11 cellular contexts compared by ENCODE assay signal in the genomic region with DNA sequence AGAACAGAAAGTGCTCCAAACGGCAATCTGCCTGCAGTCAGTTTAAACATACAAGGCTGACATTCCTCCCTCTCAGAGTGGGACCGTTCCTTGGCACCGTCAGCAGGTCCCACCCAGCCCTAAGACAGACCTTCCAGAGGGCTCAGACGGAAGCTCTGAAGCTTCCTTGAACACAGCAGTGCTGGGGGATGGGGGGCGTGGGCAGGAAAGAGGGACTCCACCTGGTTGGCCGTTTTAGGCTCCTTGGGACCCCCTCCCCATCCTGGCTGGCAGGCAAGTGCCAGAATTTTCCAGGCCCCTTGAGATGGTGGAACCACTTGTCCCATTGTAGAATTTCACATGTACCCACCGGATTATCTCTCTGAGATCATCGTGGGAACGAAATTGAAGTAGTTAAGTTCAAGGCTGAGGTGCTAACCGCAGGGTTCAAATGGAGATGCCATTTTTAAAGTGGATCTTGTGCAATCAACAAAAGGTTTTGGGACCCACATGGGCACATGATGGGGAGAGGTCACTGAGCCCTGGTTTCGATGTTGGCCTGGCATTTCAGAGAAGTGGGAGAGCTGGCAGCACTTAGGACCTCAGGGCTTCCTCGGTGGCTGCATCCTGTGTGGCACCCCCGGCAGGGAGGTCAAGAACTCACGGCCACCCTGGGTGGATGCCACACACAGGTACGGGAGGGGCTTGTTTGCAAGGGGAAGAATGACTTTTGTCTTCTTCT. TPM values are rescaled to one million over a fixed set of nuclear protein-coding genes. Genes with fewer than 3 reads are reported as not detected.
DNase-seq lines count a peak whose midpoint lies in the region; ATAC-seq and TF ChIP-seq lines count a peak whose summit lies in the region.
"Had no signal": no experiment of that assay in that cellular context is flagged by ENCODE, and none has a peak within 500 bp of the region (broad histone marks: within the 10 kb centered on the region; RNA-seq: fewer than 3 reads in every experiment).

No MANE protein-coding gene starts in this region.

- H3K9me3 ChIP-seq in CD8-positive, alpha-beta memory T cell (ENCODE audit: low read length): no peaks in the 10 kb centered on the region
- no peaks in the 10 kb centered on the region for H3K9me3 ChIP-seq in HAP-1

- peak overlapping the region; percentile 40 for H3K4me3 ChIP-seq in CD8-positive, alpha-beta memory T cell (ENCODE audit: low read length)
- no peak overlapping the region for H3K4me3 ChIP-seq in HAP-1

- H3K4me1 Mint-ChIP-seq in CD8-positive, alpha-beta memory T cell: peaks cover 0 to 44% (median 26%) of the 10 kb centered on the region in 3 donors
- H3K4me1 Mint-ChIP-seq in activated T-helper 2 cell treated with anti-CD3 and anti-CD28 coated beads, Interferon-gamma antibody, Interleukin-2, Interleukin-4, amounts not matched to agents 10 μg/mL and 5 μg/mL and 100 μg/mL, durations not matched to agents 14 hours and 24 hours and 36 hours (ENCODE audit: low read depth): peaks cover 39% of the 10 kb centered on the region
- peaks cover 29% of the 10 kb centered on the region for H3K4me1 Mint-ChIP-seq in nephron progenitor cell

- in situ Hi-C loops in HAP-1 (cut with MboI; ENCODE audit: low sequenced_read_pairs): no loop called here

- TF ChIP-seq CTCF in nephron progenitor cell (IDR thresholded peaks at IDR 0.05): no peak

- H3K9me3 Mint-ChIP-seq in CD8-positive, alpha-beta memory T cell: peaks cover 0 to 1% (median 0%) of the 10 kb centered on the region in 5 donors
- H3K9me3 Mint-ChIP-seq in activated T-helper 2 cell treated with anti-CD3 and anti-CD28 coated beads, Interferon-gamma antibody, Interleukin-2, Interleukin-4, amounts not matched to agents 10 μg/mL and 5 μg/mL and 100 μg/mL, durations not matched to agents 14 hours and 24 hours and 36 hours: no peaks in the 10 kb centered on the region
- H3K9me3 Mint-ChIP-seq in nephron progenitor cell: no peaks in the 10 kb centered on the region

- intact Hi-C loops in activated T-helper 2 cell treated with anti-CD3 and anti-CD28 coated beads, Interferon-gamma antibody, Interleukin-2, Interleukin-4, amounts not matched to agents 10 μg/mL and 5 μg/mL and 100 μg/mL, durations not matched to agents 14 hours and 24 hours and 36 hours (cut with micrococcal nuclease): loop anchor here (1.0 to 5.0 kb wide), 3 partner anchors 41 to 104 kb away; no protein-coding TSS in a partner anchor

- peak in 3 of 5 donors; percentile 30 to 56 (median 43) for DNase-seq in CD8-positive, alpha-beta memory T cell
- DNase-seq in activated T-helper 2 cell treated with anti-CD3 and anti-CD28 coated beads, Interferon-gamma antibody, Interleukin-2, Interleukin-4, amounts not matched to agents 10 μg/mL and 5 μg/mL and 100 μg/mL, durations not matched to agents 14 hours and 24 hours and 36 hours (ENCODE audit: low spot score): no peak
- DNase-seq in nephron progenitor cell: no peak
- no peak for DNase-seq in HAP-1 (ENCODE audit: low spot score in 2 of 2)
- no peak for DNase-seq in DMS79 (lab: John Stamatoyannopoulos, UW)
- DNase-seq: midbrain, NCI-H69 had no signal

- peaks cover 5% of the 10 kb centered on the region for H3K36me3 ChIP-seq in CD8-positive, alpha-beta memory T cell (ENCODE audit: insufficient read depth, low read length)
- peaks cover 22% of the 10 kb centered on the region for H3K36me3 ChIP-seq in HAP-1 (replicated peaks)

- peaks cover 96% of the 10 kb centered on the region for H3K4me1 ChIP-seq in CD8-positive, alpha-beta memory T cell (ENCODE audit: insufficient read depth, low read length)
- no peaks in the 10 kb centered on the region for H3K4me1 ChIP-seq in HAP-1

- H3K27ac ChIP-seq in CD8-positive, alpha-beta memory T cell (ENCODE audit: low read depth, low read length): peak overlapping the region; percentile 84

- CTCF ChIA-PET in CD8-positive, alpha-beta memory T cell (lab: Charles Lee): interaction anchor here (0.9 to 15.2 kb wide), 7 partner anchors 9 to 124 kb away, joined by 3 to 403 read pairs (median 17); a partner anchor contains a TSS

- H3K4me3 Mint-ChIP-seq in CD8-positive, alpha-beta memory T cell: no peak overlapping the region
- peak overlapping the region; percentile 37 for H3K4me3 Mint-ChIP-seq in activated T-helper 2 cell treated with anti-CD3 and anti-CD28 coated beads, Interferon-gamma antibody, Interleukin-2, Interleukin-4, amounts not matched to agents 10 μg/mL and 5 μg/mL and 100 μg/mL, durations not matched to agents 14 hours and 24 hours and 36 hours (ENCODE audit: low read depth)
- peak overlapping the region; percentile 52 for H3K4me3 Mint-ChIP-seq in nephron progenitor cell
- H3K4me3 Mint-ChIP-seq: T-helper 17 cell had no signal

- peaks cover 0 to 7% of the 10 kb centered on the region in 2 donors for H3K27me3 Mint-ChIP-seq in CD8-positive, alpha-beta memory T cell
- H3K27me3 Mint-ChIP-seq in activated T-helper 2 cell treated with anti-CD3 and anti-CD28 coated beads, Interferon-gamma antibody, Interleukin-2, Interleukin-4, amounts not matched to agents 10 μg/mL and 5 μg/mL and 100 μg/mL, durations not matched to agents 14 hours and 24 hours and 36 hours (ENCODE audit: low read depth): no peaks in the 10 kb centered on the region
- H3K27me3 Mint-ChIP-seq in nephron progenitor cell (ENCODE audit: low read depth, poor library complexity): no peaks in the 10 kb centered on the region
- H3K27me3 Mint-ChIP-seq: T-helper 17 cell had no signal

- no peaks in the 10 kb centered on the region for H3K27me3 ChIP-seq in CD8-positive, alpha-beta memory T cell (ENCODE audit: insufficient read depth, low read length, poor library complexity, severe bottlenecking)
- no peaks in the 10 kb centered on the region for H3K27me3 ChIP-seq in HAP-1 (ENCODE audit: low read depth)

- ATAC-seq in HG03175 (IDR thresholded peaks at IDR 0.05; ENCODE audit: unreplicated experiment): peak; percentile 5
- ATAC-seq in GM18502 (IDR thresholded peaks at IDR 0.05; ENCODE audit: poor library complexity, unreplicated experiment): no peak
- ATAC-seq in HG03442 (IDR thresholded peaks at IDR 0.05; ENCODE audit: unreplicated experiment): no peak

- peaks cover 0 to 20% (median 3%) of the 10 kb centered on the region in 3 donors for H3K36me3 Mint-ChIP-seq in CD8-positive, alpha-beta memory T cell
- H3K36me3 Mint-ChIP-seq in activated T-helper 2 cell treated with anti-CD3 and anti-CD28 coated beads, Interferon-gamma antibody, Interleukin-2, Interleukin-4, amounts not matched to agents 10 μg/mL and 5 μg/mL and 100 μg/mL, durations not matched to agents 14 hours and 24 hours and 36 hours (ENCODE audit: low read depth): peaks cover 24% of the 10 kb centered on the region
- peaks cover 35% of the 10 kb centered on the region for H3K36me3 Mint-ChIP-seq in nephron progenitor cell (ENCODE audit: low read depth)

- POLR2A ChIA-PET in CD8-positive, alpha-beta memory T cell (lab: Charles Lee): interaction anchor here (0.6 to 20.9 kb wide), 20 partner anchors 8 to 292 kb away, joined by 3 to 1176 read pairs (median 5); a partner anchor contains a TSS

- no peak overlapping the region for H3K27ac Mint-ChIP-seq in CD8-positive, alpha-beta memory T cell
- peak overlapping the region; percentile 66 for H3K27ac Mint-ChIP-seq in activated T-helper 2 cell treated with anti-CD3 and anti-CD28 coated beads, Interferon-gamma antibody, Interleukin-2, Interleukin-4, amounts not matched to agents 10 μg/mL and 5 μg/mL and 100 μg/mL, durations not matched to agents 14 hours and 24 hours and 36 hours
- H3K27ac Mint-ChIP-seq in nephron progenitor cell: peak overlapping the region; percentile 66
- H3K27ac Mint-ChIP-seq: T-helper 17 cell had no signal

RNA-seq across cellular contexts. Expression of a gene that starts 46.2 kb away (rescaled TPM):
- 10 to 100 TPM; 33.7 to 37.5 TPM for total RNA-seq in CD8-positive, alpha-beta memory T cell
- 219 TPM for polyA plus RNA-seq in CD8-positive, alpha-beta memory T cell
- 2.4 and 2.7 TPM in 2 replicates for total RNA-seq in activated T-helper 2 cell treated with anti-CD3 and anti-CD28 coated beads, Interferon-gamma antibody, Interleukin-2, Interleukin-4, amounts not matched to agents 10 μg/mL and 5 μg/mL and 100 μg/mL, durations not matched to agents 14 hours and 24 hours and 36 hours

Comparison
In these comparisons a context has a peak if more than half of its experiments do, and no peak if none do; other contexts are left out.
1. DNase-seq: peak in CD8-positive, alpha-beta memory T cell (3 of 5); none in activated T-helper 2 cell treated with anti-CD3 and anti-CD28 coated beads, Interferon-gamma antibody, Interleukin-2, Interleukin-4, amounts not matched to agents 10 μg/mL and 5 μg/mL and 100 μg/mL, durations not matched to agents 14 hours and 24 hours and 36 hours (single experiment), nephron progenitor cell (single experiment), HAP-1 (0 of 2) and DMS79 (single experiment).
2. H3K27ac Mint-ChIP-seq: peak in activated T-helper 2 cell treated with anti-CD3 and anti-CD28 coated beads, Interferon-gamma antibody, Interleukin-2, Interleukin-4, amounts not matched to agents 10 μg/mL and 5 μg/mL and 100 μg/mL, durations not matched to agents 14 hours and 24 hours and 36 hours (single experiment) and nephron progenitor cell (single experiment); none in CD8-positive, alpha-beta memory T cell (0 of 8).
3. H3K4me3 Mint-ChIP-seq: peak in activated T-helper 2 cell treated with anti-CD3 and anti-CD28 coated beads, Interferon-gamma antibody, Interleukin-2, Interleukin-4, amounts not matched to agents 10 μg/mL and 5 μg/mL and 100 μg/mL, durations not matched to agents 14 hours and 24 hours and 36 hours (single experiment) and nephron progenitor cell (single experiment); none in CD8-positive, alpha-beta memory T cell (0 of 7).